In the genomic region with DNA sequence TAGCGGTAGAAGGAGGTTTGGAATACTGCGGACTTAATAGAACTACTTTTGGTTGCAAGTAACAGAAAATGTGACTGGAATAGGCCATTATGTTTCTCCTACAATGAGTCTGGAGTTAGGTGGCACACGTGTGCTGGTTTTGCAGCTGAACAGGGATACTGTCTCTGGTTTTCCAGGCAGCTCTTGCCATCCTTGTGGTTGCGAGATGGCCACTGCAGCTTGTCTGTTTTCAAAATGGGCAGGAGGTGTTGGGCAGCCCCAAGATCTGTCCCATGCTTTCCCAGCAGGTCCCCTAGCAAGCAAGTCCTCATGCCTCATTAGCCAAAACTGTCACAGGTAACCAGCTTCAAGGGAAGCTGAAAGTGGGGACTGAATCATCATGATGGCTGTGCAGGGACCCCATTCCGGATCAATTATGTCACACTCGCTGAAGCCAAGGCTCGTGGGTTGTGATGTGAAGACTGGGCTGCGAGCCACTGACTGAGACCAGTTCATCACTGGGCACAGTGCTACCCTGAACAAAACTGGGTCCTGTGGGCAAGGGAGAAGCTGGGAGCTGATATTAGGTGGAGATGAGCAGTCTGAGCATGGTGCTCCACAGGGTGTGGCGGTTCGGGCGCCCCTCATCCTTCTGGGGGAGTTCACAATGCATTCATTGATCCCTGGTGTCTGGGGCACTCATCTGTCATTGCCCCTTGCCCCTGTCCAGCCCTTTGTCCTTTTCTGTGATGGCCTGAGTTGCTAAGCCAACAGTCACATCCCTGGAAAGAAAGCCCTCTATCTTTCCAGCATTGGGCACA, we compare ENCODE assay signal across 20 cellular contexts.
A peak's percentile ranks its signal among the peaks of the same experiment; 100 is the strongest.
DNase-seq lines count a peak whose midpoint lies in the region; ATAC-seq and TF ChIP-seq lines count a peak whose summit lies in the region.
"Had no signal": no experiment of that assay in that cellular context is flagged by ENCODE, and none has a peak within 500 bp of the region (broad histone marks: within the 10 kb centered on the region; RNA-seq: fewer than 3 reads in every experiment).

No MANE protein-coding gene starts in this region.

- H3K27me3 ChIP-seq in hepatocyte = no peaks in the 10 kb centered on the region
- no peaks in the 10 kb centered on the region for H3K27me3 ChIP-seq in trophoblast cell (ENCODE audit: insufficient read depth, low read length)
- H3K27me3 ChIP-seq in prostate gland (replicated peaks; ENCODE audit: insufficient read depth) = no peaks in the 10 kb centered on the region

- no peak for TF ChIP-seq POLR2A in prostate gland (IDR thresholded peaks at IDR 0.05)

- no peak overlapping the region for H2BK5ac ChIP-seq in trophoblast cell (ENCODE audit: low read depth, low read length, poor library complexity)

- ATAC-seq in T-helper 17 cell (no peak), GM18511 (IDR thresholded peaks at IDR 0.05; ENCODE audit: unreplicated experiment) (no peak)
- ATAC-seq: Right ventricle myocardium inferior had no signal

- DNase-seq in T-helper 17 cell (no peak), hepatocyte (ENCODE audit: low spot score) (no peak), trophoblast cell (no peak), germinal center (ENCODE audit: low spot score) (no peak), prostate gland (ENCODE audit: low spot score) (no peak)
- DNase-seq in stimulated activated CD4-positive, alpha-beta T cell treated with anti-CD3 and anti-CD28 coated beads, Interleukin-4, amount 100 ng/mL, for 24 hours = no peak
- DNase-seq: activated B cell treated with CpG ODN at 0.5 μM for 24 hours; activated CD4-positive, alpha-beta memory T cell treated with anti-CD3 and anti-CD28 coated beads for 36 hours; activated gamma-delta T cell treated with Interleukin-2 at 50 U/mL for 16 hours; activated T-cell treated with anti-CD3 and anti-CD28 coated beads for 4 hours; kidney; naive B cell; NCI-H2081 treated with DMSO at 0.1 percent for 48 hours; occipital lobe; OCI-M1; stimulated activated CD4-positive, alpha-beta T cell treated with anti-CD3 and anti-CD28 coated beads, Interleukin-12 subunit alpha, Interleukin-12 subunit beta, amount 100 ng/mL, for 4 hours had no signal

- no peak overlapping the region for H3K23ac ChIP-seq in trophoblast cell (ENCODE audit: low read length)

- no peak overlapping the region for H2AFZ ChIP-seq in hepatocyte
- H2AFZ ChIP-seq in trophoblast cell (ENCODE audit: insufficient read depth, low read length, poor library complexity) = no peak overlapping the region

- H3K9me3 ChIP-seq in T-helper 17 cell (ENCODE audit: control insufficient read depth, low read length, poor library complexity, severe bottlenecking) (no peaks in the 10 kb centered on the region), hepatocyte (ENCODE audit: low read depth) (no peaks in the 10 kb centered on the region), trophoblast cell (ENCODE audit: insufficient read depth, low read depth, low read length) (no peaks in the 10 kb centered on the region), prostate gland (no peaks in the 10 kb centered on the region)

- no peak overlapping the region for H2AK5ac ChIP-seq in trophoblast cell (ENCODE audit: low read length)

- H3K4me2 ChIP-seq in hepatocyte = no peak overlapping the region
- no peak overlapping the region for H3K4me2 ChIP-seq in trophoblast cell (ENCODE audit: low read length)

- H3K4me3 ChIP-seq in hepatocyte = no peak overlapping the region
- H3K4me3 ChIP-seq in trophoblast cell (ENCODE audit: low read depth, low read length) = no peak overlapping the region
- no peak overlapping the region for H3K4me3 ChIP-seq in prostate gland
- H3K4me3 ChIP-seq: lung had no signal

- no peak overlapping the region for H2BK120ac ChIP-seq in trophoblast cell (ENCODE audit: insufficient read depth, low read length, poor library complexity)

- H3K79me2 ChIP-seq in hepatocyte (peaks cover 86% of the 10 kb centered on the region), trophoblast cell (ENCODE audit: control insufficient read depth, insufficient read depth, low read length, poor library complexity) (no peaks in the 10 kb centered on the region)

- peak overlapping the region; percentile 9 for H3K18ac ChIP-seq in trophoblast cell (ENCODE audit: low read length)

- H3K27ac ChIP-seq in hepatocyte (peak overlapping the region; percentile 95), trophoblast cell (ENCODE audit: low read depth, low read length) (no peak overlapping the region), prostate gland (no peak overlapping the region)
- H3K27ac ChIP-seq: epithelial cell of prostate had no signal

- no peaks in the 10 kb centered on the region for H3K27me3 Mint-ChIP-seq in T-helper 17 cell
- H3K27me3 Mint-ChIP-seq: activated B cell treated with CpG ODN at 0.5 μM for 24 hours; activated CD4-positive, alpha-beta memory T cell treated with anti-CD3 and anti-CD28 coated beads for 36 hours; naive B cell had no signal

- H3K9ac ChIP-seq in trophoblast cell (ENCODE audit: low read length) = no peak overlapping the region

- H3K4me1 ChIP-seq in hepatocyte (ENCODE audit: insufficient read depth) (peaks cover 73% of the 10 kb centered on the region), trophoblast cell (ENCODE audit: control insufficient read depth in 1 of 2, insufficient read depth in 2 of 2, low read length in 2 of 2) (peaks cover 31 to 48% of the 10 kb centered on the region in 2 experiments), prostate gland (replicated peaks) (no peaks in the 10 kb centered on the region)

- H3K4ac ChIP-seq in trophoblast cell (ENCODE audit: low read depth, low read length) = peak overlapping the region; percentile 10

- H4K91ac ChIP-seq in trophoblast cell (ENCODE audit: low read depth, low read length) = no peak overlapping the region

- no peak for TF ChIP-seq CTCF in hepatocyte (IDR thresholded peaks at IDR 0.05; ENCODE audit: poor library complexity)
- TF ChIP-seq CTCF in prostate gland (IDR thresholded peaks at IDR 0.05) = no peak

- H3K14ac ChIP-seq in trophoblast cell (ENCODE audit: low read length) = no peak overlapping the region

- 95% methylated on average over 11 of the region's 11 CpGs for WGBS in hepatocyte (ENCODE audit: low lambda C conversion rate, missing lambda C conversion rate)
- WGBS in trophoblast cell (ENCODE audit: extremely low coverage, insufficient coverage, insufficient read length) = no CpG with 5 or more reads among the region's 11 CpGs
- 79% methylated on average over 11 of the region's 11 CpGs for WGBS in prostate gland

- no peak overlapping the region for H4K8ac ChIP-seq in trophoblast cell (ENCODE audit: low read depth, low read length)

- H4K20me1 ChIP-seq in hepatocyte (ENCODE audit: insufficient read depth, poor library complexity, severe bottlenecking) = peaks cover 7% of the 10 kb centered on the region

- H2BK12ac ChIP-seq in trophoblast cell (ENCODE audit: low read length) = no peak overlapping the region

- peak overlapping the region; percentile 14 for H3K27ac Mint-ChIP-seq in T-helper 17 cell
- H3K27ac Mint-ChIP-seq: activated B cell treated with CpG ODN at 0.5 μM for 24 hours; activated CD4-positive, alpha-beta memory T cell treated with anti-CD3 and anti-CD28 coated beads for 36 hours; naive B cell had no signal

- H3K79me1 ChIP-seq in trophoblast cell (ENCODE audit: low read length) = peaks cover 9% of the 10 kb centered on the region

- no peak overlapping the region for H4K12ac ChIP-seq in trophoblast cell (ENCODE audit: low read depth, low read length)

- H3K4me1 Mint-ChIP-seq in T-helper 17 cell = peaks cover 24% of the 10 kb centered on the region

- no peaks in the 10 kb centered on the region for H3K9me2 ChIP-seq in hepatocyte (replicated peaks; ENCODE audit: insufficient read depth)

- no peaks in the 10 kb centered on the region for H3K36me3 ChIP-seq in hepatocyte (replicated peaks; ENCODE audit: insufficient read depth, low read depth)
- no peaks in the 10 kb centered on the region for H3K36me3 ChIP-seq in trophoblast cell (ENCODE audit: control insufficient read depth in 1 of 2, insufficient read depth in 2 of 2, low read length in 2 of 2)
- no peaks in the 10 kb centered on the region for H3K36me3 ChIP-seq in prostate gland

- intact Hi-C loops in prostate gland (cut with DNase I) = loop anchor here (5.0 kb wide), 1 partner anchor 36 kb away; no protein-coding TSS in a partner anchor

- H3K36me3 Mint-ChIP-seq in T-helper 17 cell (ENCODE audit: low read depth) = no peaks in the 10 kb centered on the region
- H3K36me3 Mint-ChIP-seq: activated CD4-positive, alpha-beta memory T cell treated with anti-CD3 and anti-CD28 coated beads for 36 hours; naive B cell had no signal

- no peak overlapping the region for H3K4me3 Mint-ChIP-seq in T-helper 17 cell
- H3K4me3 Mint-ChIP-seq: activated B cell treated with CpG ODN at 0.5 μM for 24 hours; activated CD4-positive, alpha-beta memory T cell treated with anti-CD3 and anti-CD28 coated beads for 36 hours had no signal
